ENCODE assay signal across 27 cellular contexts in the genomic region with DNA sequence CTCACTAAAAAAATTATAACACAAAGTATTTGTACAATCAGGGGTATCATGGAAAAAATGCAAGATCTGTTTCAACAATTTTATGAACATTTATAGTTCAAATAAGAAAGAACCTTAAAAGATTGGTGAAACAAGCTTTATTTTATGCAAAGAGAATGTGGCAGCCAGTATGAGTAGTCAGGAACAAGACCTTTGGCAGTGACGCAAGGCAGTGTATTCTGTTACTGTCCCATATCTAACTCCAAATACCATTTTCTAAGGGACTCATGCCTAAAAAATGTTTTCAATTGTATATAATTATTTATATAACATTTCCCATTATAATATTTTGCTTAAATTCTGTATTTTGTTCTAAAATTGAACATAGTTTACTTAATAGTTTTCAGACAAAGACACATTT.
"Had no signal": no experiment of that assay in that cellular context is flagged by ENCODE, and none has a peak within 500 bp of the region (broad histone marks: within the 10 kb centered on the region; RNA-seq: fewer than 3 reads in every experiment).

No MANE protein-coding gene starts in this region.

- H3K4me3 ChIP-seq: cardiac muscle cell, coronary artery, heart right ventricle, mucosa of descending colon, right lobe of liver, skin epidermis, testis, transverse colon had no signal

- H3K27ac ChIP-seq: cardiac muscle cell, coronary artery, foreskin keratinocyte, heart right ventricle, right lobe of liver, skin epidermis, testis, transverse colon had no signal

- ATAC-seq: activated CD8-positive, alpha-beta memory T cell treated with anti-CD3 and anti-CD28 coated beads, Interleukin-2, amount 10 ng/mL, durations not matched to agents 7 days and 5 days; activated CD8-positive, alpha-beta T cell treated with anti-CD3 and anti-CD28 coated beads, Interleukin-2, amount 10 ng/mL, durations not matched to agents 7 days and 5 days; activated naive CD8-positive, alpha-beta T cell treated with anti-CD3 and anti-CD28 coated beads, Interleukin-2, amount 50 U/mL, for 24 hours; effector memory CD8-positive, alpha-beta T cell; foreskin keratinocyte; heart right ventricle; left cardiac atrium; left ventricle myocardium superior; mucosa of descending colon; natural killer cell treated with Interleukin-12 subunit alpha and Interleukin-12 subunit beta and Interleukin-15 and Interleukin-18, amount 100 ng/mL, for 72 hours; right lobe of liver; stimulated activated naive CD8-positive, alpha-beta T cell treated with anti-CD3 and anti-CD28 coated beads, Interleukin-15, Interleukin-2, amounts not matched to agents 100 U/mL and 50 U/mL, for 24 hours had no signal

- DNase-seq: activated B cell treated with CpG ODN at 0.5 μM for 24 hours; activated CD8-positive, alpha-beta memory T cell treated with anti-CD3 and anti-CD28 coated beads, Interleukin-2, amount 10 ng/mL, durations not matched to agents 7 days and 5 days; activated CD8-positive, alpha-beta T cell treated with anti-CD3 and anti-CD28 coated beads, Interleukin-2, amount 10 ng/mL, durations not matched to agents 7 days and 5 days; activated naive CD8-positive, alpha-beta T cell treated with anti-CD3 and anti-CD28 coated beads, Interleukin-2, amount 50 U/mL, for 24 hours; activated T-cell treated with anti-CD3 and anti-CD28 coated beads, Interleukin-2, amount 50 U/mL, for 48 hours; anterior cingulate cortex; cerebellar nuclear complex; effector memory CD8-positive, alpha-beta T cell; erythroblast; foreskin keratinocyte; heart right ventricle; left cardiac atrium; left ventricle myocardium superior; mucosa of descending colon; posterior cingulate gyrus; right lobe of liver; stimulated activated CD4-positive, alpha-beta T cell treated with anti-CD3 and anti-CD28 coated beads, Interleukin-12 subunit alpha, Interleukin-12 subunit beta, amount 100 ng/mL, for 4 hours; stimulated activated CD4-positive, alpha-beta T cell treated with anti-CD3 and anti-CD28 coated beads, Interleukin-4, amount 100 ng/mL, for 1 hour; stimulated activated naive CD8-positive, alpha-beta T cell treated with anti-CD3 and anti-CD28 coated beads, Interleukin-15, Interleukin-2, amounts not matched to agents 100 U/mL and 50 U/mL, for 24 hours; T-helper 2 cell; testis; transverse colon had no signal

- H3K4me1 ChIP-seq: foreskin keratinocyte, right lobe of liver, testis, transverse colon had no signal

- H3K9me3 ChIP-seq: heart right ventricle, mucosa of descending colon, right lobe of liver, testis, transverse colon had no signal

- FAIRE-seq: islet of Langerhans had no signal

- H3K27me3 ChIP-seq: cardiac muscle cell, foreskin keratinocyte, heart right ventricle, right lobe of liver, testis, transverse colon had no signal
